1 cellular context compared by ENCODE assay signal in the genomic region with DNA sequence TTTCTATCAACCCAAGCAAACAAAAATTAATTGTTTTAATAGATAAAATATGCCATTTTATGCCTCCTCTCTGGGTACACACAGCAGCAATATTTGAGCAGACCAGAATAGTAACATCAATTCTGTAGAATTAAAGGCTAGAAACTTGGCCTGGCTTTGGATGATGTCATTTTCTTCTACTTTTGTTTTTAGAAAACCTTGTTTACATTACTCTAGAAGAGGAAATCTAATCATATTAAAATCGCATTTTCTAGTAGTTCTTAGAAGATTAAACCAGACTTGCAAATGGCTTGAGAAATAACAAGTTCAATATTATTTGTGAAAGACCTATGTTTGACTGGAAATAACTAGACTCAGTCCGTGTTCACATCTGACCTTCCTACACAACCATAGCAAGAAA.
TF ChIP-seq lines count a peak whose summit lies in the region.

No MANE protein-coding gene starts in this region.

TF ChIP-seq in IMR-90, 13 proteins besides CTCF, POLR2A, EP300 and RAD21 (continued from another document):
- TF ChIP-seq, protein P1, sequence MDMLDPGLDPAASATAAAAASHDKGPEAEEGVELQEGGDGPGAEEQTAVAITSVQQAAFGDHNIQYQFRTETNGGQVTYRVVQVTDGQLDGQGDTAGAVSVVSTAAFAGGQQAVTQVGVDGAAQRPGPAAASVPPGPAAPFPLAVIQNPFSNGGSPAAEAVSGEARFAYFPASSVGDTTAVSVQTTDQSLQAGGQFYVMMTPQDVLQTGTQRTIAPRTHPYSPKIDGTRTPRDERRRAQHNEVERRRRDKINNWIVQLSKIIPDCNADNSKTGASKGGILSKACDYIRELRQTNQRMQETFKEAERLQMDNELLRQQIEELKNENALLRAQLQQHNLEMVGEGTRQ (IDR thresholded peaks at IDR 0.05; ENCODE audit: low read depth, low read length) = no peak
- TF ChIP-seq MAZ (IDR thresholded peaks at IDR 0.05; ENCODE audit: borderline replicate concordance, low read depth, low read length) (no peak), RCOR1 (IDR thresholded peaks at IDR 0.05; ENCODE audit: insufficient replicate concordance, low read length) (no peak), CHD1 (IDR thresholded peaks at IDR 0.05; ENCODE audit: low read depth, low read length) (no peak), RFX5 (IDR thresholded peaks at IDR 0.05; ENCODE audit: low read depth, low read length) (no peak), BHLHE40 (IDR thresholded peaks at IDR 0.05; ENCODE audit: low read depth, low read length) (no peak), CEBPB (IDR thresholded peaks at IDR 0.05; ENCODE audit: low read depth, low read length) (no peak)
